Comparison of ENCODE assay signal across 1 cellular context in the genomic region with DNA sequence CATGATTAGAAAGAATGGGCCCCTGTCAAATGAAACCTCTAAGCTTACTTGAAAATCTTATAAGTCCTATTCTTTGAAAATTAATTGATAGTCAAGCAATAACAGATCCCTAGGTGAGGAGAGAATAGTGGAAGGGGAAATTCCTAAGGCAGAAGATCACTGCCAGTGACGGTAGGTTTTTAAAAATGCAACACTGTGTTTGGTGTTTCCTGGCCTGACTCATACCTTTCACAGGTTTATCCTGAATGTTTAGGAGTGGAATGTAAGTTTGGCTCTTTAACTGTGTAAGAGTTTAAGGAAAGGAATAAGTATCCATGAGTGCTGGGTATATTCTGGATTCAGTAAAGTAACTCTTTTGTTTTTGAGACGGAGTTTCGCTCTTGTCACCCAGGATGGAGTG.
TF ChIP-seq lines count a peak whose summit lies in the region.

No MANE protein-coding gene starts in this region.

TF ChIP-seq in IMR-90, 13 proteins besides CTCF, POLR2A, EP300 and RAD21 (continued from another document):
- TF ChIP-seq MAZ (IDR thresholded peaks at IDR 0.05; ENCODE audit: borderline replicate concordance, low read depth, low read length) (no peak), CEBPB (IDR thresholded peaks at IDR 0.05; ENCODE audit: low read depth, low read length) (no peak), FOS (IDR thresholded peaks at IDR 0.05; ENCODE audit: low read depth, low read length) (no peak), RFX5 (IDR thresholded peaks at IDR 0.05; ENCODE audit: low read depth, low read length) (no peak), RCOR1 (IDR thresholded peaks at IDR 0.05; ENCODE audit: insufficient replicate concordance, low read length) (no peak), MXI1 (IDR thresholded peaks at IDR 0.05; ENCODE audit: borderline replicate concordance, low read depth, low read length) (no peak)
- TF ChIP-seq, protein P1, sequence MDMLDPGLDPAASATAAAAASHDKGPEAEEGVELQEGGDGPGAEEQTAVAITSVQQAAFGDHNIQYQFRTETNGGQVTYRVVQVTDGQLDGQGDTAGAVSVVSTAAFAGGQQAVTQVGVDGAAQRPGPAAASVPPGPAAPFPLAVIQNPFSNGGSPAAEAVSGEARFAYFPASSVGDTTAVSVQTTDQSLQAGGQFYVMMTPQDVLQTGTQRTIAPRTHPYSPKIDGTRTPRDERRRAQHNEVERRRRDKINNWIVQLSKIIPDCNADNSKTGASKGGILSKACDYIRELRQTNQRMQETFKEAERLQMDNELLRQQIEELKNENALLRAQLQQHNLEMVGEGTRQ (IDR thresholded peaks at IDR 0.05; ENCODE audit: low read depth, low read length) = no peak
